Comparison of ENCODE assay signal across 17 cellular contexts in the genomic region with DNA sequence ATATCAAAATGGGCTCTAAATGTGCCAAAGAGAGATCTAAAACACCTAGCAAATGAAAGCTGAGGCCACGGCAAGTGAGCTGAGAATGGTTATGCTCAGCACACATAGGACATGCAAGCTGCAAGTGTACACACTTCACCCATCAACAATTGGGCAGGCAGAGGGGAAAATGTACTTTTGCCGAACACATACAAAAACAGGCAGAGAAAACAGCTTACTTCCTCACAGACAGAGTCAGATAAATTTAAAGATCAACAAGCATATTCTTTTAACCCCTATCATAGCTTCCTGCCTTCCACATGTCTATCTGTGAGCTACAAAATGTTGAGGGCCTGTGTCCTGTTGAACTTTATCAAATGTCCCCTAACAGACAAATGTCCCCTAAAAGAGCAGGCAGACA.
DNase-seq lines count a peak whose midpoint lies in the region; ATAC-seq, FAIRE-seq and TF ChIP-seq lines count a peak whose summit lies in the region.
"Had no signal": no experiment of that assay in that cellular context is flagged by ENCODE, and none has a peak within 500 bp of the region (broad histone marks: within the 10 kb centered on the region; RNA-seq: fewer than 3 reads in every experiment).

No MANE protein-coding gene starts in this region.

- POLR2A ChIA-PET in activated CD4-positive, alpha-beta memory T cell treated with anti-CD3 and anti-CD28 coated beads for 36 hours (lab: Charles Lee) = interaction anchor here (0.7 kb wide), 2 partner anchors 9 to 11 kb away, joined by 3 read pairs; no protein-coding TSS in a partner anchor
- POLR2A ChIA-PET in endothelial cell of umbilical vein (lab: Charles Lee) = no interaction called here

- H3K27ac ChIP-seq in endothelial cell of umbilical vein (ENCODE audit: insufficient read depth, low read depth, low read length) (no peak overlapping the region), thymus (ENCODE audit: low read depth) (peak overlapping the region; percentile 64)
- H3K27ac ChIP-seq: esophagus muscularis mucosa, suprapubic skin had no signal

- no peaks in the 10 kb centered on the region for H4K20me1 ChIP-seq in endothelial cell of umbilical vein (replicated peaks; ENCODE audit: control insufficient read depth, extremely low read depth, insufficient read depth, low read length)

- no peaks in the 10 kb centered on the region for H3K27me3 ChIP-seq in endothelial cell of umbilical vein (ENCODE audit: control insufficient read depth in 2 of 2, insufficient read depth in 2 of 2, low read length in 2 of 2)
- no peaks in the 10 kb centered on the region for H3K27me3 ChIP-seq in thymus (ENCODE audit: control insufficient read depth, insufficient read depth)
- H3K27me3 ChIP-seq: esophagus muscularis mucosa, suprapubic skin had no signal

- H2AFZ ChIP-seq in endothelial cell of umbilical vein (ENCODE audit: low read depth, low read length) = no peak overlapping the region

- no peak for TF ChIP-seq CTCF in endothelial cell of umbilical vein (IDR thresholded peaks at IDR 0.05; ENCODE audit: extremely low read depth in 1 of 2, insufficient read depth in 1 of 2, low read depth in 1 of 2, low read length in 2 of 2)

- dilution Hi-C loops in endothelial cell of umbilical vein (cut with MboI; ENCODE audit: extremely low pct_ligation_motif_present, low sequenced_read_pairs) = no loop called here

- no peaks in the 10 kb centered on the region for H3K27me3 Mint-ChIP-seq in activated naive CD4-positive, alpha-beta T cell treated with anti-CD3 and anti-CD28 coated beads, Interleukin-2, amount 50 U/mL, for 24 hours
- H3K27me3 Mint-ChIP-seq in activated CD4-positive, alpha-beta memory T cell treated with anti-CD3 and anti-CD28 coated beads for 36 hours = no peaks in the 10 kb centered on the region
- H3K27me3 Mint-ChIP-seq: progenitor cell of endocrine pancreas had no signal

- H3K4me1 ChIP-seq in endothelial cell of umbilical vein (ENCODE audit: control insufficient read depth, extremely low read depth, insufficient read depth, low read length) (no peaks in the 10 kb centered on the region), thymus (ENCODE audit: control insufficient read depth, insufficient read depth, low read length) (peaks cover 4% of the 10 kb centered on the region)
- H3K4me1 ChIP-seq: esophagus muscularis mucosa had no signal

- no peak overlapping the region for H3K4me2 ChIP-seq in endothelial cell of umbilical vein (ENCODE audit: insufficient read depth, low read length)

- H3K27ac Mint-ChIP-seq in activated naive CD4-positive, alpha-beta T cell treated with anti-CD3 and anti-CD28 coated beads, Interleukin-2, amount 50 U/mL, for 24 hours = peak overlapping the region; percentile 93
- peak overlapping the region; percentile 72 for H3K27ac Mint-ChIP-seq in activated CD4-positive, alpha-beta memory T cell treated with anti-CD3 and anti-CD28 coated beads for 36 hours
- H3K27ac Mint-ChIP-seq: progenitor cell of endocrine pancreas had no signal

- no peaks in the 10 kb centered on the region for H3K9me1 ChIP-seq in endothelial cell of umbilical vein (replicated peaks; ENCODE audit: control insufficient read depth, extremely low read depth, insufficient read depth, low read length)

- H3K9me3 ChIP-seq in endothelial cell of umbilical vein (replicated peaks; ENCODE audit: control insufficient read depth, insufficient read depth, low read length) (no peaks in the 10 kb centered on the region), thymus (ENCODE audit: control insufficient read depth) (no peaks in the 10 kb centered on the region)
- H3K9me3 ChIP-seq: esophagus muscularis mucosa, suprapubic skin had no signal

- 15% methylated on average over 2 of the region's 2 CpGs for WGBS in thymus

- H3K79me2 ChIP-seq in endothelial cell of umbilical vein (ENCODE audit: control insufficient read depth, insufficient read depth, low read length) = no peaks in the 10 kb centered on the region

- peak; percentile 42 for FAIRE-seq in endothelial cell of umbilical vein (lab: Jason Lieb, UNC)
- FAIRE-seq: RCC 7860 had no signal

- TF ChIP-seq POLR2A in endothelial cell of umbilical vein (IDR thresholded peaks at IDR 0.05; ENCODE audit: low read depth, low read length) = no peak

- DNase-seq in activated naive CD4-positive, alpha-beta T cell treated with anti-CD3 and anti-CD28 coated beads, Interleukin-2, amount 50 U/mL, for 16 hours = no peak
- DNase-seq in activated CD4-positive, alpha-beta memory T cell treated with anti-CD3 and anti-CD28 coated beads for 36 hours = no peak
- peak; percentile 26 for DNase-seq in endothelial cell of umbilical vein (ENCODE audit: low read depth, low spot score)
- no peak for DNase-seq in Kasumi-1 (lab: John Stamatoyannopoulos, UW)
- no peak for DNase-seq in medulla oblongata (ENCODE audit: extremely low spot score)
- DNase-seq: amniotic stem cell, DMS79, kidney glomerular epithelial cell, NCI-H1694 treated with DMSO at 0.1 percent for 48 hours, NCI-H524 had no signal

- no peaks in the 10 kb centered on the region for H3K36me3 ChIP-seq in endothelial cell of umbilical vein (ENCODE audit: control insufficient read depth in 2 of 2, extremely low read depth in 1 of 2, insufficient read depth in 2 of 2, low read length in 2 of 2)
- H3K36me3 ChIP-seq in thymus (ENCODE audit: control insufficient read depth, insufficient read depth) = no peaks in the 10 kb centered on the region
- H3K36me3 ChIP-seq: esophagus muscularis mucosa, suprapubic skin had no signal

- H3K36me3 Mint-ChIP-seq in activated naive CD4-positive, alpha-beta T cell treated with anti-CD3 and anti-CD28 coated beads, Interleukin-2, amount 50 U/mL, for 24 hours = peaks cover 2% of the 10 kb centered on the region
- H3K36me3 Mint-ChIP-seq in activated CD4-positive, alpha-beta memory T cell treated with anti-CD3 and anti-CD28 coated beads for 36 hours = peaks cover 1% of the 10 kb centered on the region

- no TSS peak for BruUV-seq in endothelial cell of umbilical vein (replicated peaks; lab: Mats Ljungman, UMichigan)

- no peak overlapping the region for H3K9ac ChIP-seq in endothelial cell of umbilical vein (replicated peaks; ENCODE audit: extremely low read depth, insufficient read depth, low read length)

- intact Hi-C loops in activated CD4-positive, alpha-beta memory T cell treated with anti-CD3 and anti-CD28 coated beads for 36 hours (cut with micrococcal nuclease) = no loop called here
- intact Hi-C loops in endothelial cell of umbilical vein (cut with micrococcal nuclease) = no loop called here

- no peaks in the 10 kb centered on the region for H3K9me3 Mint-ChIP-seq in activated naive CD4-positive, alpha-beta T cell treated with anti-CD3 and anti-CD28 coated beads, Interleukin-2, amount 50 U/mL, for 24 hours
- no peaks in the 10 kb centered on the region for H3K9me3 Mint-ChIP-seq in activated CD4-positive, alpha-beta memory T cell treated with anti-CD3 and anti-CD28 coated beads for 36 hours

- CTCF ChIA-PET in activated CD4-positive, alpha-beta memory T cell treated with anti-CD3 and anti-CD28 coated beads for 36 hours (lab: Charles Lee) = interaction anchor here (1.3 kb wide), 1 partner anchor 13 kb away, joined by 4 read pairs; no protein-coding TSS in a partner anchor
- CTCF ChIA-PET in endothelial cell of umbilical vein (lab: Charles Lee) = interaction anchor here (0.7 to 1.6 kb wide), 2 partner anchors 11 to 73 kb away, joined by 3 to 5 read pairs; no protein-coding TSS in a partner anchor

- H3K4me3 ChIP-seq in endothelial cell of umbilical vein (replicated peaks in 1 of 3; ENCODE audit: insufficient read depth in 1 of 3, low read depth in 1 of 3, low read length in 3 of 3) (no peak overlapping the region), thymus (ENCODE audit: low read length) (no peak overlapping the region)
- H3K4me3 ChIP-seq: esophagus muscularis mucosa, suprapubic skin had no signal

- H3K4me1 Mint-ChIP-seq in activated naive CD4-positive, alpha-beta T cell treated with anti-CD3 and anti-CD28 coated beads, Interleukin-2, amount 50 U/mL, for 24 hours = peaks cover 51% of the 10 kb centered on the region
- H3K4me1 Mint-ChIP-seq in activated CD4-positive, alpha-beta memory T cell treated with anti-CD3 and anti-CD28 coated beads for 36 hours (ENCODE audit: low read depth) = peaks cover 42% of the 10 kb centered on the region

- peak overlapping the region; percentile 64 for H3K4me3 Mint-ChIP-seq in activated naive CD4-positive, alpha-beta T cell treated with anti-CD3 and anti-CD28 coated beads, Interleukin-2, amount 50 U/mL, for 24 hours
- peak overlapping the region; percentile 33 for H3K4me3 Mint-ChIP-seq in activated CD4-positive, alpha-beta memory T cell treated with anti-CD3 and anti-CD28 coated beads for 36 hours

- ATAC-seq in GM19397 (IDR thresholded peaks at IDR 0.05; ENCODE audit: unreplicated experiment) = no peak

TF ChIP-seq in endothelial cell of umbilical vein, 7 proteins besides CTCF, POLR2A, EP300 and RAD21:
- TF ChIP-seq EZH2 (IDR thresholded peaks at IDR 0.05; ENCODE audit: borderline replicate concordance, low read depth, low read length, severe bottlenecking) = no peak
